ENCODE assay signal across 12 cellular contexts in genomic region chr12:50569321-50569720, GRCh38.
A peak's percentile ranks its signal among the peaks of the same experiment; 100 is the strongest.
DNase-seq lines count a peak whose midpoint lies in the region; ATAC-seq and TF ChIP-seq lines count a peak whose summit lies in the region.
"Had no signal": no experiment of that assay in that cellular context is flagged by ENCODE, and none has a peak within 500 bp of the region (broad histone marks: within the 10 kb centered on the region; RNA-seq: fewer than 3 reads in every experiment).

No MANE protein-coding gene starts in this region.

- no peak overlapping the region for H3K4me3 Mint-ChIP-seq in activated naive CD4-positive, alpha-beta T cell treated with anti-CD3 and anti-CD28 coated beads, Interleukin-2, amount 50 U/mL, for 24 hours
- H3K4me3 Mint-ChIP-seq in activated naive CD4-positive, alpha-beta T cell treated with anti-CD3 and anti-CD28 coated beads for 36 hours, result no peak overlapping the region

- no peaks in the 10 kb centered on the region for H3K27me3 ChIP-seq in upper lobe of right lung

- no peak overlapping the region for H3K4me3 ChIP-seq in upper lobe of right lung
- H3K4me3 ChIP-seq: GM12878 had no signal

- DNase-seq in activated naive CD4-positive, alpha-beta T cell treated with anti-CD3 and anti-CD28 coated beads for 36 hours, result no peak
- DNase-seq in midbrain (lab: John Stamatoyannopoulos, UW) (peak; percentile 26), upper lobe of right lung (no peak), NCI-H128 (lab: John Stamatoyannopoulos, UW; ENCODE audit: unreplicated experiment) (no peak)
- DNase-seq: NCI-H1930, T-helper 9 cell had no signal

- H3K27ac ChIP-seq in upper lobe of right lung, result no peak overlapping the region

- peaks cover 3% of the 10 kb centered on the region for H3K36me3 Mint-ChIP-seq in activated naive CD4-positive, alpha-beta T cell treated with anti-CD3 and anti-CD28 coated beads, Interleukin-2, amount 50 U/mL, for 24 hours
- H3K36me3 Mint-ChIP-seq in activated naive CD4-positive, alpha-beta T cell treated with anti-CD3 and anti-CD28 coated beads for 36 hours (ENCODE audit: low read depth), result peaks cover 5% of the 10 kb centered on the region

- ATAC-seq in esophagus mucosa, result peak; percentile 49
- peak; percentile 21 for ATAC-seq in upper lobe of right lung
- no peak for ATAC-seq in HG02884 (IDR thresholded peaks at IDR 0.05; ENCODE audit: unreplicated experiment)
- no peak for ATAC-seq in HG02973 (IDR thresholded peaks at IDR 0.05; ENCODE audit: unreplicated experiment)
- ATAC-seq: GM12878, Panc1 had no signal

- no peaks in the 10 kb centered on the region for H3K9me3 Mint-ChIP-seq in activated naive CD4-positive, alpha-beta T cell treated with anti-CD3 and anti-CD28 coated beads, Interleukin-2, amount 50 U/mL, for 24 hours
- no peaks in the 10 kb centered on the region for H3K9me3 Mint-ChIP-seq in activated naive CD4-positive, alpha-beta T cell treated with anti-CD3 and anti-CD28 coated beads for 36 hours

- CTCF ChIA-PET in activated naive CD4-positive, alpha-beta T cell treated with anti-CD3 and anti-CD28 coated beads for 36 hours (lab: Charles Lee), result no interaction called here

- peaks cover 73% of the 10 kb centered on the region for H3K4me1 Mint-ChIP-seq in activated naive CD4-positive, alpha-beta T cell treated with anti-CD3 and anti-CD28 coated beads, Interleukin-2, amount 50 U/mL, for 24 hours
- H3K4me1 Mint-ChIP-seq in activated naive CD4-positive, alpha-beta T cell treated with anti-CD3 and anti-CD28 coated beads for 36 hours (ENCODE audit: low read depth), result peaks cover 58% of the 10 kb centered on the region

- no peak for TF ChIP-seq CTCF in upper lobe of right lung (IDR thresholded peaks at IDR 0.05)

- H3K27ac Mint-ChIP-seq in activated naive CD4-positive, alpha-beta T cell treated with anti-CD3 and anti-CD28 coated beads, Interleukin-2, amount 50 U/mL, for 24 hours, result peak overlapping the region; percentile 12
- H3K27ac Mint-ChIP-seq in activated naive CD4-positive, alpha-beta T cell treated with anti-CD3 and anti-CD28 coated beads for 36 hours, result no peak overlapping the region

- H3K27me3 Mint-ChIP-seq in activated naive CD4-positive, alpha-beta T cell treated with anti-CD3 and anti-CD28 coated beads, Interleukin-2, amount 50 U/mL, for 24 hours, result no peaks in the 10 kb centered on the region
- no peaks in the 10 kb centered on the region for H3K27me3 Mint-ChIP-seq in activated naive CD4-positive, alpha-beta T cell treated with anti-CD3 and anti-CD28 coated beads for 36 hours (ENCODE audit: low read depth)

- H3K4me1 ChIP-seq in upper lobe of right lung, result peaks cover 61% of the 10 kb centered on the region

- H3K36me3 ChIP-seq in upper lobe of right lung, result no peaks in the 10 kb centered on the region

- no peaks in the 10 kb centered on the region for H3K9me3 ChIP-seq in upper lobe of right lung

- intact Hi-C loops in activated naive CD4-positive, alpha-beta T cell treated with anti-CD3 and anti-CD28 coated beads for 36 hours (cut with micrococcal nuclease), result no loop called here
- intact Hi-C loops in upper lobe of right lung (cut with DNase I), result no loop called here

Comparison
In these comparisons a context has a peak if more than half of its experiments do, and no peak if none do; other contexts are left out.
1. ATAC-seq: peak in esophagus mucosa (single experiment) and upper lobe of right lung (single experiment); none in HG02884 (single experiment) and HG02973 (single experiment).